ENCODE assay signal across 15 cellular contexts in the genomic region with DNA sequence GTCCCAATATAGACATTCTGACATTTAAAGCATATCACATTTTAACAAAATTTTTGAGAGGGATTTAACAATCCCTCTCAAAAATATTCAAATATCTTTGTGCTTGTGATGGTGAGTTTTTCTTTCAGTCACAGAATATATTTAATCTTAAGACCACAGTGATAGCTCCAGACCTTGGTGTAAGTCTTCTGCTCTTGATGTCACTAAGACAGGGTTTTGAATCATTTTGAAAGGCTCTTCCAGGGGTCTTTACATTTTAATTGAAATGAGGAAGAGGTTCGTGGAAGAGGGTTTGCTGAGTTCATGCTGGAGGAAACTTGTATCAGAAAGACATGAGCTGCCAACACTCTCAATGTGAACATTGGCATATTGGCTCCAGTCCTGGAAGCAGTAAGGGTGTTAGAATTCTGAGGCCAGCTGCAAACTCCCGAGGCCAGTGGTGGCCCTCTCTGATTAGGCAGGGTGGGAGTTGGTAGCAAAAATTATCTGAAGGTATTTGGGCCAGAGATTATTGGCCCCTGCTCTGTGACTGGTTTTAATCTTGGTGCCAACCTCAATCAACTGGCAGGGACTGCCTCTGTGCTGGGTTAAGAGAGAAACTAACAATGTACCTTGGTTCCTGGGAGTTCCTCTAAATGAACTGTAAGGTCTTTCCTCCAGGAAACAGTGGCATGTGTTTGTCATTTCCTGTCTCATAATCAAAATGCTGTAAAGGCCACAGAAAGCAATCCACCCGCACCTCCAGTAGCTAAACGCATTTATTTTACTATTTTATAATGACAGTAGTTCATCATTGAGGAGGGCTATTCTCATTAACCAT. TPM values are rescaled to one million over a fixed set of nuclear protein-coding genes. Genes with fewer than 3 reads are reported as not detected.
DNase-seq lines count a peak whose midpoint lies in the region; ATAC-seq, FAIRE-seq and TF ChIP-seq lines count a peak whose summit lies in the region.
"Had no signal": no experiment of that assay in that cellular context is flagged by ENCODE, and none has a peak within 500 bp of the region (broad histone marks: within the 10 kb centered on the region; RNA-seq: fewer than 3 reads in every experiment).

No MANE protein-coding gene starts in this region.

- 33% methylated on average over 4 of the region's 4 CpGs for WGBS in SK-N-SH (ENCODE audit: low lambda C conversion rate)

- CTCF ChIA-PET in Calu3 (lab: Charles Lee) (no interaction called here), SK-N-SH (lab: Yijun Ruan, JAX) (interaction anchor here (1.7 to 3.6 kb wide), 2 partner anchors 11 kb away, joined by 3 to 28 read pairs; no protein-coding TSS in a partner anchor)

- peak overlapping the region; percentile 19 for H3K4me3 Mint-ChIP-seq in T-helper 1 cell treated with Interleukin-12 subunit alpha and Interleukin-12 subunit beta and Interleukin-4 antibody, amounts not matched to agents 30 μg/mL and 1 μg/mL, for 36 hours
- H3K4me3 Mint-ChIP-seq in Calu3 (ENCODE audit: low read depth, unreplicated experiment), result no peak overlapping the region
- H3K4me3 Mint-ChIP-seq: CD8-positive, alpha-beta memory T cell had no signal

- no peaks in the 10 kb centered on the region for H3K36me3 Mint-ChIP-seq in T-helper 1 cell treated with Interleukin-12 subunit alpha and Interleukin-12 subunit beta and Interleukin-4 antibody, amounts not matched to agents 30 μg/mL and 1 μg/mL, for 36 hours (ENCODE audit: low read depth)
- H3K36me3 Mint-ChIP-seq in Calu3 (ENCODE audit: insufficient read depth, unreplicated experiment), result no peaks in the 10 kb centered on the region
- H3K36me3 Mint-ChIP-seq: CD8-positive, alpha-beta memory T cell had no signal

- H3K9me2 ChIP-seq in SK-N-SH, result no peaks in the 10 kb centered on the region

- TF ChIP-seq EP300 in SK-N-SH (IDR thresholded peaks at IDR 0.05; ENCODE audit: borderline replicate concordance in 1 of 2, low read depth in 1 of 2, low read length in 1 of 2), result no peak

- no peak overlapping the region for H3K27ac ChIP-seq in ACC112 (ENCODE audit: low read depth, low read length)
- H3K27ac ChIP-seq in keratinocyte (ENCODE audit: control insufficient read depth, insufficient read depth, low read length), result no peak overlapping the region
- no peak overlapping the region for H3K27ac ChIP-seq in SK-N-SH (ENCODE audit: low read depth in 2 of 2, low read length in 1 of 2)
- H3K27ac ChIP-seq: psoas muscle, testis had no signal

- no peaks in the 10 kb centered on the region for H3K9me3 Mint-ChIP-seq in T-helper 1 cell treated with Interleukin-12 subunit alpha and Interleukin-12 subunit beta and Interleukin-4 antibody, amounts not matched to agents 30 μg/mL and 1 μg/mL, for 36 hours
- H3K9me3 Mint-ChIP-seq in Calu3 (ENCODE audit: low read depth, unreplicated experiment), result no peaks in the 10 kb centered on the region
- H3K9me3 Mint-ChIP-seq: CD8-positive, alpha-beta memory T cell had no signal

- H3K4me1 ChIP-seq in ACC112 (ENCODE audit: control insufficient read depth, insufficient read depth, low read length, unreplicated experiment) (peaks cover 19% of the 10 kb centered on the region), keratinocyte (ENCODE audit: control insufficient read depth, extremely low read depth, insufficient read depth, low read length) (no peaks in the 10 kb centered on the region), SK-N-SH (ENCODE audit: control insufficient read depth in 1 of 2, insufficient read depth in 2 of 2, low read depth in 1 of 2, low read length in 1 of 2) (peaks cover 0 to 5% of the 10 kb centered on the region in 2 experiments; a peak in 1 of 4 replicates)
- H3K4me1 ChIP-seq: psoas muscle, testis had no signal

- BruUV-seq in Calu3 (replicated peaks; lab: Mats Ljungman, UMichigan), result no TSS peak

- H3K79me2 ChIP-seq in ACC112 (ENCODE audit: control insufficient read depth, insufficient read depth, low read length, unreplicated experiment), result no peaks in the 10 kb centered on the region
- no peaks in the 10 kb centered on the region for H3K79me2 ChIP-seq in keratinocyte (ENCODE audit: control insufficient read depth, insufficient read depth, low read length)
- no peaks in the 10 kb centered on the region for H3K79me2 ChIP-seq in SK-N-SH (ENCODE audit: insufficient read depth)

- no peaks in the 10 kb centered on the region for H3K27me3 ChIP-seq in ACC112 (ENCODE audit: insufficient read depth, low read length)
- H3K27me3 ChIP-seq in keratinocyte (ENCODE audit: control insufficient read depth, extremely low read depth, insufficient read depth, low read length), result no peaks in the 10 kb centered on the region
- peaks cover 11% of the 10 kb centered on the region; the same call in 1 of the 2 replicates for H3K27me3 ChIP-seq in SK-N-SH (ENCODE audit: insufficient read depth)
- H3K27me3 ChIP-seq: testis had no signal

- H3K27me3 Mint-ChIP-seq in T-helper 1 cell treated with Interleukin-12 subunit alpha and Interleukin-12 subunit beta and Interleukin-4 antibody, amounts not matched to agents 30 μg/mL and 1 μg/mL, for 36 hours (ENCODE audit: low read depth), result no peaks in the 10 kb centered on the region
- H3K27me3 Mint-ChIP-seq in Calu3 (ENCODE audit: unreplicated experiment), result no peaks in the 10 kb centered on the region

- H3K9ac ChIP-seq in keratinocyte (ENCODE audit: control insufficient read depth, extremely low read depth, insufficient read depth, low read length) (no peak overlapping the region), SK-N-SH (no peak overlapping the region)

- peaks cover 44% of the 10 kb centered on the region for H3K4me1 Mint-ChIP-seq in T-helper 1 cell treated with Interleukin-12 subunit alpha and Interleukin-12 subunit beta and Interleukin-4 antibody, amounts not matched to agents 30 μg/mL and 1 μg/mL, for 36 hours (ENCODE audit: low read depth)
- H3K4me1 Mint-ChIP-seq in Calu3 (ENCODE audit: low read depth, unreplicated experiment), result no peaks in the 10 kb centered on the region

- dilution Hi-C loops in keratinocyte (cut with MboI; ENCODE audit: extremely low pct_ligation_motif_present, low sequenced_read_pairs), result no loop called here

- H3K9me3 ChIP-seq in keratinocyte (ENCODE audit: control insufficient read depth, low read depth, low read length) (no peaks in the 10 kb centered on the region), SK-N-SH (no peaks in the 10 kb centered on the region; the same call in 1 of the 2 replicates)
- H3K9me3 ChIP-seq: psoas muscle, testis had no signal

- no peaks in the 10 kb centered on the region for H3K9me1 ChIP-seq in keratinocyte (ENCODE audit: control insufficient read depth, extremely low read depth, insufficient read depth, low read length)

- peak; percentile 52 for DNase-seq in GF-D8 (lab: John Stamatoyannopoulos, UW)
- no peak for DNase-seq in keratinocyte (ENCODE audit: low read depth, low spot score)
- no peak for DNase-seq in occipital lobe (lab: John Stamatoyannopoulos, UW)
- DNase-seq in Calu3, result no peak
- DNase-seq in SK-N-SH, result no peak
- DNase-seq: CD8-positive, alpha-beta memory T cell; kidney glomerular epithelial cell; NCI-H1092 treated with DMSO at 0.1 percent for 48 hours; NK-92 treated with Interleukin-12 subunit alpha and Interleukin-12 subunit beta, amount 100 ng/mL, for 24 hours; psoas muscle; testis had no signal

- H3K4me2 ChIP-seq in keratinocyte (ENCODE audit: control insufficient read depth, extremely low read depth, insufficient read depth, low read depth, low read length), result no peak overlapping the region
- H3K4me2 ChIP-seq in SK-N-SH, result no peak overlapping the region

- H3K4me3 ChIP-seq in ACC112 (ENCODE audit: low read depth, low read length), result no peak overlapping the region
- H3K4me3 ChIP-seq in keratinocyte (ENCODE audit: control insufficient read depth in 2 of 3, extremely low read depth in 1 of 3, insufficient read depth in 2 of 3, low read depth in 1 of 3, low read length in 3 of 3), result no peak overlapping the region
- no peak overlapping the region for H3K4me3 ChIP-seq in SK-N-SH (ENCODE audit: low read depth in 2 of 2, low read length in 1 of 2)
- H3K4me3 ChIP-seq: psoas muscle, testis had no signal

- no peaks in the 10 kb centered on the region for H4K20me1 ChIP-seq in keratinocyte (ENCODE audit: control insufficient read depth, extremely low read depth, insufficient read depth, low read length)
- no peaks in the 10 kb centered on the region for H4K20me1 ChIP-seq in SK-N-SH (ENCODE audit: insufficient read depth)

- TF ChIP-seq RAD21 in SK-N-SH (IDR thresholded peaks at IDR 0.05; ENCODE audit: low read length), result no peak

- peak overlapping the region; percentile 39 for H2AFZ ChIP-seq in ACC112 (ENCODE audit: low read length, unreplicated experiment)
- peak overlapping the region; percentile 22 for H2AFZ ChIP-seq in keratinocyte (ENCODE audit: control insufficient read depth, low read length)
- H2AFZ ChIP-seq in SK-N-SH (ENCODE audit: low read depth), result no peak overlapping the region

- POLR2A ChIA-PET in SK-N-SH (lab: Yijun Ruan, JAX), result no interaction called here

- TF ChIP-seq CTCF in keratinocyte (optimal IDR thresholded peaks at IDR 0.05 in 1 of 3, IDR thresholded peaks at IDR 0.05 in 1 of 3, conservative IDR thresholded peaks at IDR 0.05 in 1 of 3; ENCODE audit: extremely low read depth in 1 of 3, insufficient read depth in 2 of 3, low read length in 3 of 3) (no peak), Calu3 (IDR thresholded peaks at IDR 0.05; ENCODE audit: unreplicated experiment) (no peak), SK-N-SH (IDR thresholded peaks at IDR 0.05) (no peak)

- FAIRE-seq in keratinocyte (lab: Jason Lieb, UNC), result no peak

- ATAC-seq in GM18867 (IDR thresholded peaks at IDR 0.05; ENCODE audit: unreplicated experiment), result no peak
- ATAC-seq: psoas muscle had no signal

- H3K36me3 ChIP-seq in ACC112 (ENCODE audit: insufficient read depth, low read length) (no peaks in the 10 kb centered on the region), keratinocyte (ENCODE audit: control insufficient read depth in 2 of 2, extremely low read depth in 1 of 2, insufficient read depth in 2 of 2, low read length in 2 of 2) (no peaks in the 10 kb centered on the region), SK-N-SH (replicated peaks in 1 of 2; ENCODE audit: control insufficient read depth in 1 of 2, insufficient read depth in 2 of 2, low read length in 1 of 2) (no peaks in the 10 kb centered on the region)

- no peaks in the 10 kb centered on the region for H3F3A ChIP-seq in SK-N-SH (replicated peaks; ENCODE audit: insufficient read depth)

- intact Hi-C loops in Calu3 (cut with micrococcal nuclease; ENCODE audit: unreplicated experiment), result no loop called here

- H3K27ac Mint-ChIP-seq in T-helper 1 cell treated with Interleukin-12 subunit alpha and Interleukin-12 subunit beta and Interleukin-4 antibody, amounts not matched to agents 30 μg/mL and 1 μg/mL, for 36 hours, result peak overlapping the region; percentile 59
- no peak overlapping the region for H3K27ac Mint-ChIP-seq in Calu3 (ENCODE audit: unreplicated experiment)

RNA-seq across cellular contexts. Expression of a gene that starts 5.3 kb away (rescaled TPM):
- polyA plus RNA-seq in keratinocyte, result not detected in 3 replicates
- not detected for polyA plus RNA-seq in keratinocyte (2011; ENCODE audit: low read depth)
- not detected in 2 replicates for polyA plus RNA-seq in keratinocyte (2011; cell fraction: cytosol; rRNA removed)
- polyA plus RNA-seq in keratinocyte (2011; cell fraction: nucleus; rRNA removed), result not detected in 2 replicates
- not detected in 2 replicates for polyA plus RNA-seq in keratinocyte (2012; ENCODE audit: low replicate concordance)
- not detected in 3 replicates for polyA minus RNA-seq in keratinocyte
- polyA minus RNA-seq in keratinocyte (2011; cell fraction: cytosol; rRNA and poly(A)+ RNA removed), result not detected
- not detected in 2 replicates for polyA minus RNA-seq in keratinocyte (2011; cell fraction: nucleus; rRNA and poly(A)+ RNA removed)
- total RNA-seq in occipital lobe, result not detected
- total RNA-seq in Calu3 (2022), result not detected in 2 replicates
- not detected in 2 replicates for polyA plus RNA-seq in SK-N-SH (2012; rRNA removed)
- not detected in 2 replicates for polyA plus RNA-seq in SK-N-SH (2012; cell fraction: cytosol; rRNA removed)
- not detected in 2 replicates for polyA plus RNA-seq in SK-N-SH (2012; cell fraction: nucleus; rRNA removed)
- total RNA-seq: CD8-positive, alpha-beta memory T cell; psoas muscle; T-helper 2 cell treated with Interferon-gamma antibody and Interleukin-4, amounts not matched to agents 100 ng/mL and 5 ng/mL, for 36 hours; testis had no signal
- polyA plus RNA-seq: CD8-positive, alpha-beta memory T cell had no signal

RNA-seq across cellular contexts. Expression of a gene that starts 44.0 kb away (rescaled TPM):
- polyA plus RNA-seq in keratinocyte, result 17.0 to 38.2 TPM (median 37.5 TPM) in 3 replicates
- 111 TPM for polyA plus RNA-seq in keratinocyte (2011; ENCODE audit: low read depth)
- polyA plus RNA-seq in keratinocyte (2011; cell fraction: cytosol; rRNA removed), result 23.0 and 42.6 TPM in 2 replicates
- polyA plus RNA-seq in keratinocyte (2011; cell fraction: nucleus; rRNA removed), result 22.2 and 32.0 TPM in 2 replicates
- 34.1 and 50.9 TPM in 2 replicates for polyA plus RNA-seq in keratinocyte (2012; ENCODE audit: low replicate concordance)
- polyA minus RNA-seq in keratinocyte, result 2.4 to 12.7 TPM (median 4.3 TPM) in 3 replicates
- polyA minus RNA-seq in keratinocyte (2011; cell fraction: cytosol; rRNA and poly(A)+ RNA removed), result 27.4 TPM
- polyA minus RNA-seq in keratinocyte (2011; cell fraction: nucleus; rRNA and poly(A)+ RNA removed), result 6.0 and 15.6 TPM in 2 replicates
- total RNA-seq in occipital lobe, result 36.7 TPM
- 56.6 and 58.8 TPM in 2 replicates for total RNA-seq in Calu3 (2022)
- polyA plus RNA-seq in SK-N-SH (2012; rRNA removed), result 8.5 and 8.6 TPM in 2 replicates
- polyA plus RNA-seq in SK-N-SH (2012; cell fraction: cytosol; rRNA removed), result 10.0 and 13.8 TPM in 2 replicates
- polyA plus RNA-seq in SK-N-SH (2012; cell fraction: nucleus; rRNA removed), result 5.0 and 6.8 TPM in 2 replicates
